8 cellular contexts compared by ENCODE assay signal in the genomic region with DNA sequence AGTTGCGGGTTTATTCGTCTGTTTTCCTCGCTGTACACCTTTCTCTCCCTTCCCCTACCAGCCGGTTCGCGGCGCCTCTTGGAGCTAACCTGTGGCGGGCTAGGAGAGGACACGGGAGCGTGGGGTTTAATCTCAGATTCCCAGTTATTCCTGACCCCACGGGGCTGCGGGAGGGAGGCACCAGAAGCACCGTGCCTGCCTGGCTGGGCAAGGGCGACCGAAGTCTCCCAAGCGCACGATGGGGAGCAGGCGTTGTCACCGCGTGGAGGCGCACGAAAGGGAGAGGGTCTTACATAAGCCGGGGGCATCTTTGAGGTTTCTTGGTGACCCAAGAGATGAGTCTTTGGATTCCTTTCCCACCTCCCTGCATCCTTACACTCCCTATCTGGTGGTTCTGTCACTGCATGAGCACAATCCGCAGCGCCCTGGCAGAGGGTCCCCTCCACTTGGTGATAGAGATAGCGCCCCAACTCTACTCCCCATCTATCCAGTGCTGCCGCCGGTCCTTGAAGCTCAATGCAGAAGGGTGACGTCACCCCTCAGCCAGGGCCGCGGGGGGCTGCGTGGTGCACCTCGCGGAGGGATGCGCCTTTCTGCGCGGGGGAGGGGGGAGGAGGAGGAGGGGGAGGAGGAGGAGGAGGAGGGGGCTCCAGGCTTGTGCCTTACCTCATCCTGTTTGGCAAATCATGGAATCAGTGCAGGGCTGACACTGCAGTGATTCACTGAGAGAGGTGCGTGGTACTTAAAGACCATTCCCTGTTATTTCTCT.
DNase-seq lines count a peak whose midpoint lies in the region; ATAC-seq and TF ChIP-seq lines count a peak whose summit lies in the region.

No MANE protein-coding gene starts in this region.

- no peaks in the 10 kb centered on the region for H3K9me3 ChIP-seq in DND-41 (ENCODE audit: insufficient read depth, low read length, severe bottlenecking)
- H3K9me3 ChIP-seq in iPS DF 6.9 (ENCODE audit: control insufficient read depth, insufficient read depth, low read length), result no peaks in the 10 kb centered on the region

- H3K4me2 ChIP-seq in DND-41 (ENCODE audit: insufficient read depth, low read length), result peak overlapping the region; percentile 79

- TF ChIP-seq CTCF in DND-41 (IDR thresholded peaks at IDR 0.05; ENCODE audit: borderline replicate concordance, extremely low read depth, low read length, poor library complexity, severe bottlenecking), result peak; percentile 30

- peaks cover 21% of the 10 kb centered on the region for H3K4me1 ChIP-seq in DND-41 (ENCODE audit: insufficient read depth, low read length)
- H3K4me1 ChIP-seq in iPS DF 6.9 (ENCODE audit: control insufficient read depth, insufficient read depth, low read length), result peaks cover 1% of the 10 kb centered on the region; the same call in 1 of the 2 replicates
- no peaks in the 10 kb centered on the region for H3K4me1 ChIP-seq in rectal smooth muscle tissue (ENCODE audit: control insufficient read depth, insufficient read depth, low read length)

- H3K36me3 ChIP-seq in DND-41 (ENCODE audit: insufficient read depth, low read length) (no peaks in the 10 kb centered on the region), iPS DF 6.9 (ENCODE audit: control insufficient read depth, insufficient read depth, low read length) (no peaks in the 10 kb centered on the region), rectal smooth muscle tissue (ENCODE audit: control insufficient read depth, insufficient read depth, low read length) (no peaks in the 10 kb centered on the region)

- DNase-seq in DND-41 (peak; percentile 22), NCI-H510A (lab: John Stamatoyannopoulos, UW) (peak; percentile 3), iPS DF 6.9 (ENCODE audit: low read depth, low spot score) (no peak), cortex of kidney (lab: John Stamatoyannopoulos, UW) (no peak)

- no peaks in the 10 kb centered on the region for H4K20me1 ChIP-seq in DND-41 (ENCODE audit: insufficient read depth, low read length)

- H3K9ac ChIP-seq in DND-41 (ENCODE audit: low read depth, low read length) (peak overlapping the region; percentile 50), rectal smooth muscle tissue (ENCODE audit: low read length) (no peak overlapping the region)

- ATAC-seq in DND-41 (ENCODE audit: insufficient read depth, low read depth), result peak; percentile 39; the same call in 2 of the 3 replicates
- ATAC-seq in HG03521 (IDR thresholded peaks at IDR 0.05; ENCODE audit: unreplicated experiment), result no peak
- ATAC-seq in GM18511 (IDR thresholded peaks at IDR 0.05; ENCODE audit: unreplicated experiment), result no peak

- H2AFZ ChIP-seq in DND-41 (ENCODE audit: low read depth, low read length), result peak overlapping the region; percentile 65

- WGBS in iPS DF 6.9 (ENCODE audit: insufficient coverage, insufficient read length), result no CpG with 5 or more reads among the region's 38 CpGs

- no peak overlapping the region for H3K27ac ChIP-seq in DND-41 (ENCODE audit: low read length)
- peak overlapping the region; percentile 82 for H3K27ac ChIP-seq in angular gyrus (ENCODE audit: low read depth, low read length)
- H3K27ac ChIP-seq in iPS DF 6.9 (ENCODE audit: low read length), result no peak overlapping the region
- H3K27ac ChIP-seq in rectal smooth muscle tissue (ENCODE audit: low read depth, low read length), result no peak overlapping the region

- H3K79me2 ChIP-seq in DND-41 (ENCODE audit: insufficient read depth, low read length), result no peaks in the 10 kb centered on the region

- H3K27me3 ChIP-seq in DND-41 (ENCODE audit: insufficient read depth, low read length, poor library complexity) (peaks cover 15% of the 10 kb centered on the region), iPS DF 6.9 (ENCODE audit: control insufficient read depth, insufficient read depth, low read length) (no peaks in the 10 kb centered on the region), rectal smooth muscle tissue (ENCODE audit: control insufficient read depth, insufficient read depth, low read length) (no peaks in the 10 kb centered on the region)

- H3K4me3 ChIP-seq in DND-41 (ENCODE audit: low read depth in 1 of 2, low read length in 2 of 2) (peak overlapping the region; percentile 28 to 62; a peak in 3 of 4 replicates), iPS DF 6.9 (ENCODE audit: low read length) (peak overlapping the region; percentile 32; the same call in 1 of the 2 replicates), rectal smooth muscle tissue (ENCODE audit: low read length) (peak overlapping the region; percentile 68)

Comparison
In these comparisons a context has a peak if more than half of its experiments do, and no peak if none do; other contexts are left out.
1. DNase-seq: peak in DND-41 (single experiment) and NCI-H510A (single experiment); none in iPS DF 6.9 (single experiment) and cortex of kidney (single experiment).
2. Peak in every context shown above with its lines, with median percentiles within 50 percentile points of each other: H3K4me3 ChIP-seq.